ENCODE assay signal across 8 cellular contexts in genomic region chrX:103533428-103534216, GRCh38. TPM values are rescaled to one million over a fixed set of nuclear protein-coding genes. Genes with fewer than 3 reads are reported as not detected.
A peak's percentile ranks its signal among the peaks of the same experiment; 100 is the strongest.
DNase-seq lines count a peak whose midpoint lies in the region; ATAC-seq and TF ChIP-seq lines count a peak whose summit lies in the region.

No MANE protein-coding gene starts in this region.

- H3K27me3 ChIP-seq in CD4-positive, alpha-beta T cell (ENCODE audit: control insufficient read depth, insufficient read depth, low read length), result no peaks in the 10 kb centered on the region

- POLR2A ChIA-PET in CD4-positive, alpha-beta T cell (lab: Charles Lee), result no interaction called here

- CTCF ChIA-PET in CD4-positive, alpha-beta T cell (lab: Charles Lee), result interaction anchor here (0.8 to 1.2 kb wide), 2 partner anchors 9 to 311 kb away, joined by 3 read pairs; no protein-coding TSS in a partner anchor

- H3K27ac ChIP-seq in CD4-positive, alpha-beta T cell (ENCODE audit: low read depth, low read length), result no peak overlapping the region

- intact Hi-C loops in CD4-positive, alpha-beta T cell (cut with DNase I, micrococcal nuclease), result loop anchor here (1.0 to 10.0 kb wide), 3 partner anchors 151 to 284 kb away; partner anchors contain the start of genes MORF4L2 (in 1 of the 2) and TMEM31 (in 1 of the 2)

- H3K27me3 Mint-ChIP-seq in CD4-positive, alpha-beta T cell, result no peaks in the 10 kb centered on the region

- peaks cover 4% of the 10 kb centered on the region for H3K4me1 Mint-ChIP-seq in CD4-positive, alpha-beta T cell (ENCODE audit: low read depth)

- H3K9me3 Mint-ChIP-seq in CD4-positive, alpha-beta T cell, result no peaks in the 10 kb centered on the region

- ATAC-seq in CD4-positive, alpha-beta T cell (ENCODE audit: poor library complexity), result peak; percentile 60
- ATAC-seq in GM21723 (IDR thresholded peaks at IDR 0.05; ENCODE audit: unreplicated experiment), result peak; percentile 59
- no peak for ATAC-seq in HG03280 (IDR thresholded peaks at IDR 0.05; ENCODE audit: unreplicated experiment)

- H3K27ac Mint-ChIP-seq in CD4-positive, alpha-beta T cell, result no peak overlapping the region

- DNase-seq in CD4-positive, alpha-beta T cell, result peak; percentile 38 to 73 (median 60)
- DNase-seq in NCI-H146 (lab: John Stamatoyannopoulos, UW), result peak; percentile 49
- DNase-seq in central memory CD4-positive, alpha-beta T cell, result peak; percentile 56
- DNase-seq in inferior parietal cortex (ENCODE audit: extremely low spot score), result peak; percentile 86
- peak; percentile 28 to 61 for DNase-seq in stimulated activated CD4-positive, alpha-beta T cell treated with anti-CD3 and anti-CD28 coated beads, Interleukin-12 subunit alpha, Interleukin-12 subunit beta, amount 100 ng/mL, for 24 hours (ENCODE audit: low read depth in 2 of 2)

- 0 out of 2 replicates have a peak overlapping the region, but pooled peaks have one; percentile 19 for H3K4me3 ChIP-seq in WI38 (ENCODE audit: low read depth, low read length)

- H3K4me3 Mint-ChIP-seq in CD4-positive, alpha-beta T cell, result peak overlapping the region; percentile 58

- no peaks in the 10 kb centered on the region for H3K36me3 Mint-ChIP-seq in CD4-positive, alpha-beta T cell (ENCODE audit: low read depth)

- no peaks in the 10 kb centered on the region for H3K9me3 ChIP-seq in CD4-positive, alpha-beta T cell (ENCODE audit: control insufficient read depth, low read length)

- TF ChIP-seq CTCF in CD4-positive, alpha-beta T cell (IDR thresholded peaks at IDR 0.05), result peak; percentile 75
- peak; percentile 90 for TF ChIP-seq CTCF in WI38 (IDR thresholded peaks at IDR 0.05; ENCODE audit: low read depth, low read length)

RNA-seq across cellular contexts. Expression of gene RAB40A, which starts 14.3 kb away (rescaled TPM):
- total RNA-seq in CD4-positive, alpha-beta T cell, result under 1 TPM in 1 of 2 experiments, not detected in 1; 0.16 TPM

RNA-seq across cellular contexts. Expression of gene TCEAL4, which starts 51.7 kb away (rescaled TPM):
- total RNA-seq in CD4-positive, alpha-beta T cell, result 10 to 100 TPM; 10.5 to 11.1 TPM
